Comparison of ENCODE assay signal across 14 cellular contexts in genomic region chr2:180002198-180002597, GRCh38.
"Had no signal": no experiment of that assay in that cellular context is flagged by ENCODE, and none has a peak within 500 bp of the region (broad histone marks: within the 10 kb centered on the region; RNA-seq: fewer than 3 reads in every experiment).

No MANE protein-coding gene starts in this region.

- H3K27me3 ChIP-seq: cardiac muscle cell, heart right ventricle, left lung, sigmoid colon, transverse colon had no signal

- DNase-seq: activated CD4-positive, alpha-beta T cell treated with anti-CD3 and anti-CD28 coated beads for 48 hours; activated naive CD4-positive, alpha-beta T cell treated with Interleukin-2 at 50 U/mL for 16 hours; activated naive CD8-positive, alpha-beta T cell treated with anti-CD3 and anti-CD28 coated beads, Interleukin-2, amount 50 U/mL, for 24 hours; effector CD4-positive, alpha-beta T cell; heart right ventricle; left lung; mesenchymal stem cell; nephron progenitor cell; sigmoid colon; stimulated activated naive CD4-positive, alpha-beta T cell; substantia nigra; transverse colon had no signal

- H3K9me3 ChIP-seq: heart right ventricle, left lung, sigmoid colon, transverse colon had no signal

- H3K4me3 Mint-ChIP-seq: activated naive CD8-positive, alpha-beta T cell treated with anti-CD3 and anti-CD28 coated beads, Interleukin-2, amount 50 U/mL, for 24 hours; activated T-helper 1 cell treated with anti-CD3 and anti-CD28 coated beads, Interleukin-12 subunit alpha, Interleukin-12 subunit beta, Interleukin-2, Interleukin-4 antibody, amounts not matched to agents 30 ng/mL and 10 ng/mL and 1 ng/mL, durations not matched to agents 14 hours and 24 hours and 36 hours; nephron progenitor cell had no signal

- H3K27ac Mint-ChIP-seq: activated naive CD8-positive, alpha-beta T cell treated with anti-CD3 and anti-CD28 coated beads, Interleukin-2, amount 50 U/mL, for 24 hours; activated T-helper 1 cell treated with anti-CD3 and anti-CD28 coated beads, Interleukin-12 subunit alpha, Interleukin-12 subunit beta, Interleukin-2, Interleukin-4 antibody, amounts not matched to agents 30 ng/mL and 10 ng/mL and 1 ng/mL, durations not matched to agents 14 hours and 24 hours and 36 hours had no signal

- ATAC-seq: activated naive CD8-positive, alpha-beta T cell treated with anti-CD3 and anti-CD28 coated beads, Interleukin-2, amount 50 U/mL, for 24 hours; heart right ventricle; left lung had no signal

- H3K4me3 ChIP-seq: cardiac muscle cell, heart right ventricle, left lung, sigmoid colon, transverse colon had no signal

- H3K27ac ChIP-seq: cardiac muscle cell, heart right ventricle, sigmoid colon, transverse colon had no signal

- H3K9me3 Mint-ChIP-seq: activated naive CD8-positive, alpha-beta T cell treated with anti-CD3 and anti-CD28 coated beads, Interleukin-2, amount 50 U/mL, for 24 hours; activated T-helper 1 cell treated with anti-CD3 and anti-CD28 coated beads, Interleukin-12 subunit alpha, Interleukin-12 subunit beta, Interleukin-2, Interleukin-4 antibody, amounts not matched to agents 30 ng/mL and 10 ng/mL and 1 ng/mL, durations not matched to agents 14 hours and 24 hours and 36 hours; nephron progenitor cell had no signal

- H3K36me3 ChIP-seq: cardiac muscle cell, left lung, sigmoid colon, transverse colon had no signal

- H3K27me3 Mint-ChIP-seq: activated naive CD8-positive, alpha-beta T cell treated with anti-CD3 and anti-CD28 coated beads, Interleukin-2, amount 50 U/mL, for 24 hours had no signal
